15 cellular contexts compared by ENCODE assay signal in genomic region chr14:37329189-37330001, GRCh38.
"Had no signal": no experiment of that assay in that cellular context is flagged by ENCODE, and none has a peak within 500 bp of the region (broad histone marks: within the 10 kb centered on the region; RNA-seq: fewer than 3 reads in every experiment).

No MANE protein-coding gene starts in this region.

- H3K4me1 Mint-ChIP-seq: activated naive CD8-positive, alpha-beta T cell treated with anti-CD3 and anti-CD28 coated beads, Interleukin-2, amount 50 U/mL, for 24 hours; nephron progenitor cell had no signal

- DNase-seq: activated CD4-positive, alpha-beta T cell treated with anti-CD3 and anti-CD28 coated beads, Interleukin-2, amount 50 U/mL, for 4 hours; activated naive CD4-positive, alpha-beta T cell treated with anti-CD3 and anti-CD28 coated beads for 36 hours; activated naive CD8-positive, alpha-beta T cell treated with anti-CD3 and anti-CD28 coated beads, Interleukin-2, amount 50 U/mL, for 24 hours; aorta; erythroblast; gastrocnemius medialis; islet precursor cell; lower lobe of right lung; nephron progenitor cell; sigmoid colon; stimulated activated CD4-positive, alpha-beta T cell treated with anti-CD3 and anti-CD28 coated beads, Interleukin-1b, Interleukin-23, amount 100 ng/mL, for 48 hours; SW 1271 had no signal

- H3K4me3 ChIP-seq: gastrocnemius medialis, lower lobe of right lung, sigmoid colon had no signal

- H3K27ac Mint-ChIP-seq: activated naive CD4-positive, alpha-beta T cell treated with anti-CD3 and anti-CD28 coated beads for 36 hours; activated naive CD8-positive, alpha-beta T cell treated with anti-CD3 and anti-CD28 coated beads, Interleukin-2, amount 50 U/mL, for 24 hours; activated T-helper 2 cell treated with anti-CD3 and anti-CD28 coated beads, Interferon-gamma antibody, Interleukin-2, Interleukin-4, amounts not matched to agents 10 μg/mL and 5 μg/mL and 100 μg/mL, durations not matched to agents 14 hours and 24 hours and 36 hours; nephron progenitor cell; T-helper 2 cell treated with Interferon-gamma antibody and Interleukin-4, amounts not matched to agents 5 μg/mL and 100 μg/mL, for 36 hours had no signal

- ATAC-seq: activated CD4-positive, CD25-positive, alpha-beta regulatory T cell treated with anti-CD3 and anti-CD28 coated beads, Interleukin-2, amount 50 U/mL, for 24 hours; activated naive CD8-positive, alpha-beta T cell treated with anti-CD3 and anti-CD28 coated beads, Interleukin-2, amount 50 U/mL, for 24 hours; gastrocnemius medialis; lower lobe of right lung had no signal

- H3K4me3 Mint-ChIP-seq: activated naive CD4-positive, alpha-beta T cell treated with anti-CD3 and anti-CD28 coated beads for 36 hours; activated naive CD8-positive, alpha-beta T cell treated with anti-CD3 and anti-CD28 coated beads, Interleukin-2, amount 50 U/mL, for 24 hours; nephron progenitor cell; T-helper 2 cell treated with Interferon-gamma antibody and Interleukin-4, amounts not matched to agents 5 μg/mL and 100 μg/mL, for 36 hours had no signal

- H3K27me3 Mint-ChIP-seq: activated naive CD8-positive, alpha-beta T cell treated with anti-CD3 and anti-CD28 coated beads, Interleukin-2, amount 50 U/mL, for 24 hours had no signal
